Comparison of ENCODE assay signal across 8 cellular contexts in genomic region chr14:63543000-63543825, GRCh38. TPM values are rescaled to one million over a fixed set of nuclear protein-coding genes. Genes with fewer than 3 reads are reported as not detected.
A peak's percentile ranks its signal among the peaks of the same experiment; 100 is the strongest.
DNase-seq lines count a peak whose midpoint lies in the region; ATAC-seq and TF ChIP-seq lines count a peak whose summit lies in the region.

TSS of gene PPP2R5E (minus strand) at chr14:63543377. CDS start at chr14:63539685, 3,692 bp downstream.

- intact Hi-C loops in left ventricle myocardium superior (cut with micrococcal nuclease) (loop anchor here (5.0 kb wide), 1 partner anchor 151 kb away; no protein-coding TSS in a partner anchor), prostate gland (cut with DNase I) (loop anchor here (2.0 to 5.0 kb wide), 3 partner anchors 99 to 184 kb away; partner anchors contain the start of gene WDR89)

- ATAC-seq in GM18498 (IDR thresholded peaks at IDR 0.05; ENCODE audit: unreplicated experiment) (peak; percentile 97), HG02938 (IDR thresholded peaks at IDR 0.05; ENCODE audit: unreplicated experiment) (peak; percentile 95), left ventricle myocardium superior (peak; percentile 99)

- H3K36me3 ChIP-seq in prostate gland = no peaks in the 10 kb centered on the region
- H3K36me3 ChIP-seq in urinary bladder (ENCODE audit: insufficient read depth) = peaks cover 3% of the 10 kb centered on the region

- 2% methylated on average over 69 of the region's 78 CpGs for WGBS in prostate gland
- WGBS in urinary bladder = under 1% methylated on average over 78 of the region's 78 CpGs

- peak within 1 kb of the TSS; percentile 85 to 89 for H3K27ac ChIP-seq in prostate gland
- H3K27ac ChIP-seq in urinary bladder (ENCODE audit: low read depth) = peak within 1 kb of the TSS; percentile 86

- DNase-seq in NCI-H187 (lab: John Stamatoyannopoulos, UW) (peak; percentile 96 to 97), T-helper 2 cell (peak; percentile 89 to 100 (median 97)), anterior cingulate cortex (lab: John Stamatoyannopoulos, UW) (peak; percentile 78 to 99 (median 98)), left ventricle myocardium superior (peak; percentile 97), prostate gland (ENCODE audit: low spot score) (peak; percentile 99)

- H3K27me3 ChIP-seq in prostate gland (replicated peaks; ENCODE audit: insufficient read depth) = no peaks in the 10 kb centered on the region

- TF ChIP-seq CTCF in prostate gland (IDR thresholded peaks at IDR 0.05) = no peak

- peak; percentile 63 for TF ChIP-seq POLR2A in prostate gland (IDR thresholded peaks at IDR 0.05)

- H3K9me3 ChIP-seq in prostate gland = no peaks in the 10 kb centered on the region

- H3K4me3 ChIP-seq in prostate gland (peak within 1 kb of the TSS; percentile 71 to 91), urinary bladder (ENCODE audit: low read depth, low read length) (peak within 1 kb of the TSS; percentile 90)

- H3K4me1 ChIP-seq in prostate gland (replicated peaks) (no peaks in the 10 kb centered on the region), urinary bladder (ENCODE audit: insufficient read depth) (no peaks in the 10 kb centered on the region)

RNA-seq across cellular contexts. Expression of gene PPP2R5E, which starts in this region (rescaled TPM):
- total RNA-seq in left ventricle myocardium superior (36.9 TPM), prostate gland (10 to 100 TPM; 23.5 to 30.0 TPM), urinary bladder (41.7 TPM)
- polyA plus RNA-seq in urinary bladder = 16.5 TPM

Comparison
In these comparisons a context has a peak if more than half of its experiments do, and no peak if none do; other contexts are left out.
1. Peak in every context shown above with its lines: DNase-seq, ATAC-seq, H3K4me3 ChIP-seq and H3K27ac ChIP-seq.